8 cellular contexts compared by ENCODE assay signal in the genomic region with DNA sequence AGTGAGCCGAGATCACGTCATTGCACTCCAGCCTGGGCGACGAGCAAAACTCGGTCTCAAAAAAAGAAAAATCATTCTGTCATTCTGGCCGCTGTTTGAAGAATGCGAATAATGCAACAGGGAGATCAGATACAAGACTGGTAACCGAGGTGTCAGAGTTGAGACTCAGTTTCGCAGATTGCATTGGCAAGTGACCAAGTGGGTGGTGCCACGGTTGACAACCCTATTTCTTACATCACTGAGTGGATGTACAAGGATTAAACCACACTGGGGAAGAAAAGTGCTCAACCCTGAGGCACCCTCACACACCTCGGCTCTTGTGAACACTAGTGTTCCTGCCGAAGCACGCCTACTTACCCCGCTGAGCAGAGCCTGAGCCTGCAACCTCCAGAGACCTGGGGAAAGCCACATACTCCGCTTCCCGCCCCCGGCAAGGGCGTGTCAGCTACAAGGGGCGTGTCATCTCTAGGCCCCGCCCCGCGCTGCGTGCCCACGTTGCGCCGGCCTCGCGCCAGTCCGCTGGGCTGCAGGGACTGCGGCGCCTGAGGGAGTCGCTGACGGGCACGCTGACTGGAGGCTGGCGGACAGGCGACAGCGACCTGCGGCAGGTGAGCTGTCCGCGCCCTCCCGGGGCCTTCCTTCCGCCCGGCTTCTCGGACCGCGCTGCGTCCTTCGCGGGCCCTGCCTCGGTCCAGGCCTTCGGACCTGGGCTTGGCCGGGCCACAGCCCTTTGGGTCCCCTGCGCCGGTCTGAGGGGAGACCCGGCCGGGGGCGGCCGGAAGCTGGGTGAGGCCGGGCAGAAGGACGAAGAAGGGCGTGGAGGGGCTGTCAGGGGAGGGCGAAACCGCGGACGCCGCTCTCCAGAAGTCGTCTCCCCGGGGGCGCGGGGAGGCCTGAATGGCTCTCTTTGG. TPM values are rescaled to one million over a fixed set of nuclear protein-coding genes. Genes with fewer than 3 reads are reported as not detected.
DNase-seq lines count a peak whose midpoint lies in the region; ATAC-seq, FAIRE-seq and TF ChIP-seq lines count a peak whose summit lies in the region.

Gene HMOX2 (plus strand): TSS at position 519 of the 911 bp plus-strand sequence. CDS start 29,127 bp downstream, outside the sequence.

- H3K27ac ChIP-seq in AG04450 (ENCODE audit: low read depth, low read length) (no peak within 1 kb of the TSS), spleen (peak within 1 kb of the TSS; percentile 82 to 96 (median 96))

- ATAC-seq in GM18870 (IDR thresholded peaks at IDR 0.05; ENCODE audit: unreplicated experiment) (peak; percentile 66), HG03135 (IDR thresholded peaks at IDR 0.05; ENCODE audit: unreplicated experiment) (peak; percentile 82)

- no peaks in the 10 kb centered on the region for H3K27me3 ChIP-seq in AG04450 (ENCODE audit: control insufficient read depth, insufficient read depth, low read length)
- H3K27me3 ChIP-seq in bronchial epithelial cell (ENCODE audit: control insufficient read depth, insufficient read depth, low read length): no peaks in the 10 kb centered on the region
- H3K27me3 ChIP-seq in spleen (replicated peaks in 1 of 7): no peaks in the 10 kb centered on the region

- no peak for DNase-seq in AG04450 (ENCODE audit: low read depth, low spot score)
- peak; percentile 95 for DNase-seq in NCI-H2227 (lab: John Stamatoyannopoulos, UW; ENCODE audit: unreplicated experiment)
- peak; percentile 81 for DNase-seq in bronchial epithelial cell (ENCODE audit: low read depth)
- peak; percentile 97 for DNase-seq in iPS-NIHi7 (ENCODE audit: extremely low spot score)
- peak; percentile 99 for DNase-seq in spleen

- WGBS in spleen, 5 donors: 8 to 13% (median 9%) methylated on average over 43 to 70 of the region's 70 CpGs

- H3K36me3 ChIP-seq in bronchial epithelial cell (ENCODE audit: control insufficient read depth, insufficient read depth, low read length) (no peaks in the 10 kb centered on the region), spleen (peaks cover 0 to 14% (median 0%) of the 10 kb centered on the region in 6 donors)

- intact Hi-C loops in spleen (cut with DNase I; ENCODE audit: low total_unique reads): no loop called here

- CTCF ChIA-PET in AG04450 (lab: Charles Lee): interaction anchor here (0.6 to 2.1 kb wide), 4 partner anchors 10 to 436 kb away, joined by 3 to 6 read pairs (median 4); no protein-coding TSS in a partner anchor

- POLR2A ChIA-PET in AG04450 (lab: Yijun Ruan, JAX): interaction anchor here (0.7 to 1.2 kb wide), 2 partner anchors 25 to 31 kb away, joined by 3 read pairs; no protein-coding TSS in a partner anchor

- peaks cover 12% of the 10 kb centered on the region for H3K9me3 ChIP-seq in AG04450 (ENCODE audit: control insufficient read depth, insufficient read depth, low read length)
- H3K9me3 ChIP-seq in spleen: no peaks in the 10 kb centered on the region

- peak in 2 of 3 donors; percentile 84 to 90 for TF ChIP-seq POLR2A in spleen (IDR thresholded peaks at IDR 0.05)

- H3K4me1 ChIP-seq in spleen: peaks cover 22 to 81% (median 64%) of the 10 kb centered on the region in 6 donors

- TF ChIP-seq CTCF in AG04450 (IDR thresholded peaks at IDR 0.05; ENCODE audit: low read depth, low read length) (peak; percentile 43), WI38 (IDR thresholded peaks at IDR 0.05; ENCODE audit: low read depth, low read length) (peak; percentile 18; the same call in 1 of the 2 replicates), bronchial epithelial cell (IDR thresholded peaks at IDR 0.05; ENCODE audit: insufficient read depth, low read length, severe bottlenecking) (peak; percentile 53), spleen (IDR thresholded peaks at IDR 0.05 in 8 of 11, conservative IDR thresholded peaks at IDR 0.05 in 3 of 11) (peak in 9 of 11 experiments; percentile 12 to 71 (median 51))

- no peak for FAIRE-seq in bronchial epithelial cell (lab: Jason Lieb, UNC)

- H3K4me3 ChIP-seq in AG04450 (ENCODE audit: low read depth, low read length) (peak within 1 kb of the TSS; percentile 83), WI38 (ENCODE audit: low read depth, low read length) (peak within 1 kb of the TSS; percentile 94), bronchial epithelial cell (ENCODE audit: low read depth, low read length) (peak within 1 kb of the TSS; percentile 95), spleen (peak within 1 kb of the TSS; percentile 70 to 96 (median 91))

RNA-seq across cellular contexts. Expression of gene HMOX2, which starts in this region (rescaled TPM):
- polyA plus RNA-seq in AG04450 (2011; rRNA removed) (49.2 and 62.1 TPM in 2 replicates), spleen (10 to 100 TPM; 26.6 to 48.0 (median 44.0) TPM)
- 37.6 and 44.4 TPM in 2 replicates for polyA minus RNA-seq in AG04450 (2011; rRNA and poly(A)+ RNA removed)
- total RNA-seq in bronchial epithelial cell (66.1 and 92.7 TPM in 2 replicates), spleen (10 to 100 TPM; 34.6 to 73.8 (median 59.0) TPM)
